ENCODE assay signal across 1 cellular context in the genomic region with DNA sequence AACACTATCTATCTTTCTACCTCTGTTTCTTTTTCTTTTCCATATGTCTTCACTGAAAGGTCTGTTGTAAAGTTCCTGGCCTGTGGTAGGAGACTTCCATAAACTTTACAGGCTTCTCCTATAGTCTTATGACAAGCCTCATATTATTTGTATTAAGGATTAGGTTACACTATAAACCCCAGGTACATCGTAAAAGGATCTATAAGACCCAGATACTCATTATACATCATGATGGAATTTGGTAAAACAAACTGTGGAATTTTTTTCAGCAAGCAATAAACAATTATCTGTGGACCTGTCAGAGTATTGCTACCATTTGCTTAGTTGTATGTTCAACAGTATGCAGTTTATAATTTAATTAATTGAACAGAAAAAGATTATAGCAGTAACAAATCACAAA.
TF ChIP-seq lines count a peak whose summit lies in the region.

No MANE protein-coding gene starts in this region.

TF ChIP-seq in HEK293, 187 proteins besides CTCF, POLR2A, EP300 and RAD21 (continued from another document):
- TF ChIP-seq, protein P1, sequence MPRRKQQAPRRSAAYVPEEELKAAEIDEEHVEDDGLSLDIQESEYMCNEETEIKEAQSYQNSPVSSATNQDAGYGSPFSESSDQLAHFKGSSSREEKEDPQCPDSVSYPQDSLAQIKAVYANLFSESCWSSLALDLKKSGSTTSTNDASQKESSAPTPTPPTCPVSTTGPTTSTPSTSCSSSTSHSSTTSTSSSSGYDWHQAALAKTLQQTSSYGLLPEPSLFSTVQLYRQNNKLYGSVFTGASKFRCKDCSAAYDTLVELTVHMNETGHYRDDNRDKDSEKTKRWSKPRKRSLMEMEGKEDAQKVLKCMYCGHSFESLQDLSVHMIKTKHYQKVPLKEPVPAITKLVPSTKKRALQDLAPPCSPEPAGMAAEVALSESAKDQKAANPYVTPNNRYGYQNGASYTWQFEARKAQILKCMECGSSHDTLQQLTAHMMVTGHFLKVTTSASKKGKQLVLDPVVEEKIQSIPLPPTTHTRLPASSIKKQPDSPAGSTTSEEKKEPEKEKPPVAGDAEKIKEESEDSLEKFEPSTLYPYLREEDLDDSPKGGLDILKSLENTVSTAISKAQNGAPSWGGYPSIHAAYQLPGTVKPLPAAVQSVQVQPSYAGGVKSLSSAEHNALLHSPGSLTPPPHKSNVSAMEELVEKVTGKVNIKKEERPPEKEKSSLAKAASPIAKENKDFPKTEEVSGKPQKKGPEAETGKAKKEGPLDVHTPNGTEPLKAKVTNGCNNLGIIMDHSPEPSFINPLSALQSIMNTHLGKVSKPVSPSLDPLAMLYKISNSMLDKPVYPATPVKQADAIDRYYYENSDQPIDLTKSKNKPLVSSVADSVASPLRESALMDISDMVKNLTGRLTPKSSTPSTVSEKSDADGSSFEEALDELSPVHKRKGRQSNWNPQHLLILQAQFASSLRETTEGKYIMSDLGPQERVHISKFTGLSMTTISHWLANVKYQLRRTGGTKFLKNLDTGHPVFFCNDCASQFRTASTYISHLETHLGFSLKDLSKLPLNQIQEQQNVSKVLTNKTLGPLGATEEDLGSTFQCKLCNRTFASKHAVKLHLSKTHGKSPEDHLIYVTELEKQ (tag by site-specific recombination; IDR thresholded peaks at IDR 0.05; ENCODE audit: borderline replicate concordance): peak; percentile 72; the same call in 1 of the 2 replicates
- TF ChIP-seq, protein P2, sequence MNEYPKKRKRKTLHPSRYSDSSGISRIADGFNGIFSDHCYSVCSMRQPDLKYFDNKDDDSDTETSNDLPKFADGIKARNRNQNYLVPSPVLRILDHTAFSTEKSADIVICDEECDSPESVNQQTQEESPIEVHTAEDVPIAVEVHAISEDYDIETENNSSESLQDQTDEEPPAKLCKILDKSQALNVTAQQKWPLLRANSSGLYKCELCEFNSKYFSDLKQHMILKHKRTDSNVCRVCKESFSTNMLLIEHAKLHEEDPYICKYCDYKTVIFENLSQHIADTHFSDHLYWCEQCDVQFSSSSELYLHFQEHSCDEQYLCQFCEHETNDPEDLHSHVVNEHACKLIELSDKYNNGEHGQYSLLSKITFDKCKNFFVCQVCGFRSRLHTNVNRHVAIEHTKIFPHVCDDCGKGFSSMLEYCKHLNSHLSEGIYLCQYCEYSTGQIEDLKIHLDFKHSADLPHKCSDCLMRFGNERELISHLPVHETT (tag by site-specific recombination; IDR thresholded peaks at IDR 0.05): 0 out of 2 replicates have a peak, but pooled peaks have one; percentile 22
- TF ChIP-seq, protein P3, sequence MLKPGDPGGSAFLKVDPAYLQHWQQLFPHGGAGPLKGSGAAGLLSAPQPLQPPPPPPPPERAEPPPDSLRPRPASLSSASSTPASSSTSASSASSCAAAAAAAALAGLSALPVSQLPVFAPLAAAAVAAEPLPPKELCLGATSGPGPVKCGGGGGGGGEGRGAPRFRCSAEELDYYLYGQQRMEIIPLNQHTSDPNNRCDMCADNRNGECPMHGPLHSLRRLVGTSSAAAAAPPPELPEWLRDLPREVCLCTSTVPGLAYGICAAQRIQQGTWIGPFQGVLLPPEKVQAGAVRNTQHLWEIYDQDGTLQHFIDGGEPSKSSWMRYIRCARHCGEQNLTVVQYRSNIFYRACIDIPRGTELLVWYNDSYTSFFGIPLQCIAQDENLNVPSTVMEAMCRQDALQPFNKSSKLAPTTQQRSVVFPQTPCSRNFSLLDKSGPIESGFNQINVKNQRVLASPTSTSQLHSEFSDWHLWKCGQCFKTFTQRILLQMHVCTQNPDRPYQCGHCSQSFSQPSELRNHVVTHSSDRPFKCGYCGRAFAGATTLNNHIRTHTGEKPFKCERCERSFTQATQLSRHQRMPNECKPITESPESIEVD (tag by site-specific recombination; IDR thresholded peaks at IDR 0.05): peak; percentile 92
- TF ChIP-seq ZNF121 (tag by site-specific recombination; IDR thresholded peaks at IDR 0.05): no peak
- TF ChIP-seq ZNF366 (tag by site-specific recombination; conservative IDR thresholded peaks at IDR 0.05): peak; percentile 32
- TF ChIP-seq, protein P4, sequence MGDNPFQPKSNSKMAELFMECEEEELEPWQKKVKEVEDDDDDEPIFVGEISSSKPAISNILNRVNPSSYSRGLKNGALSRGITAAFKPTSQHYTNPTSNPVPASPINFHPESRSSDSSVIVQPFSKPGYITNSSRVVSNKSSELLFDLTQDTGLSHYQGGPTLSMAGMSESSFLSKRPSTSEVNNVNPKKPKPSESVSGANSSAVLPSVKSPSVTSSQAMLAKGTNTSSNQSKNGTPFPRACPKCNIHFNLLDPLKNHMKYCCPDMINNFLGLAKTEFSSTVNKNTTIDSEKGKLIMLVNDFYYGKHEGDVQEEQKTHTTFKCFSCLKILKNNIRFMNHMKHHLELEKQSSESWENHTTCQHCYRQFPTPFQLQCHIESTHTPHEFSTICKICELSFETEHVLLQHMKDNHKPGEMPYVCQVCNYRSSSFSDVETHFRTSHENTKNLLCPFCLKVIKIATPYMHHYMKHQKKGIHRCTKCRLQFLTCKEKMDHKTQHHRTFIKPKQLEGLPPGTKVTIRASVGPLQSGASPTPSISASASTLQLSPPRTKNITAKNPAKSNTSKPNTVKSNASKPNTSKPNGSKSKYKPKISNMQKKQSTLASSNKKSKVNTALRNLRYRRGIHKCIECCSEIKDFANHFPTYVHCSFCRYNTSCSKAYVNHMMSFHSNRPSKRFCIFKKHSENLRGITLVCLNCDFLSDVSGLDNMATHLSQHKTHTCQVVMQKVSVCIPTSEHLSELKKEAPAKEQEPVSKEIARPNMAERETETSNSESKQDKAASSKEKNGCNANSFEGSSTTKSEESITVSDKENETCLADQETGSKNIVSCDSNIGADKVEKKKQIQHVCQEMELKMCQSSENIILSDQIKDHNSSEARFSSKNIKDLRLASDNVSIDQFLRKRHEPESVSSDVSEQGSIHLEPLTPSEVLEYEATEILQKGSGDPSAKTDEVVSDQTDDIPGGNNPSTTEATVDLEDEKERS (tag by site-specific recombination; IDR thresholded peaks at IDR 0.05): no peak
- TF ChIP-seq, protein P5, sequence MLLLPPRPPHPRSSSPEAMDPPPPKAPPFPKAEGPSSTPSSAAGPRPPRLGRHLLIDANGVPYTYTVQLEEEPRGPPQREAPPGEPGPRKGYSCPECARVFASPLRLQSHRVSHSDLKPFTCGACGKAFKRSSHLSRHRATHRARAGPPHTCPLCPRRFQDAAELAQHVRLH (tag by site-specific recombination; IDR thresholded peaks at IDR 0.05): peak; percentile 57; the same call in 1 of the 2 replicates
- TF ChIP-seq ZNF221 (tag by site-specific recombination; IDR thresholded peaks at IDR 0.05; ENCODE audit: borderline replicate concordance): no peak
- 0 out of 2 replicates have a peak, but pooled peaks have one; percentile 34 for TF ChIP-seq KLF10 (tag by site-specific recombination; IDR thresholded peaks at IDR 0.05)
- TF ChIP-seq, protein P6, sequence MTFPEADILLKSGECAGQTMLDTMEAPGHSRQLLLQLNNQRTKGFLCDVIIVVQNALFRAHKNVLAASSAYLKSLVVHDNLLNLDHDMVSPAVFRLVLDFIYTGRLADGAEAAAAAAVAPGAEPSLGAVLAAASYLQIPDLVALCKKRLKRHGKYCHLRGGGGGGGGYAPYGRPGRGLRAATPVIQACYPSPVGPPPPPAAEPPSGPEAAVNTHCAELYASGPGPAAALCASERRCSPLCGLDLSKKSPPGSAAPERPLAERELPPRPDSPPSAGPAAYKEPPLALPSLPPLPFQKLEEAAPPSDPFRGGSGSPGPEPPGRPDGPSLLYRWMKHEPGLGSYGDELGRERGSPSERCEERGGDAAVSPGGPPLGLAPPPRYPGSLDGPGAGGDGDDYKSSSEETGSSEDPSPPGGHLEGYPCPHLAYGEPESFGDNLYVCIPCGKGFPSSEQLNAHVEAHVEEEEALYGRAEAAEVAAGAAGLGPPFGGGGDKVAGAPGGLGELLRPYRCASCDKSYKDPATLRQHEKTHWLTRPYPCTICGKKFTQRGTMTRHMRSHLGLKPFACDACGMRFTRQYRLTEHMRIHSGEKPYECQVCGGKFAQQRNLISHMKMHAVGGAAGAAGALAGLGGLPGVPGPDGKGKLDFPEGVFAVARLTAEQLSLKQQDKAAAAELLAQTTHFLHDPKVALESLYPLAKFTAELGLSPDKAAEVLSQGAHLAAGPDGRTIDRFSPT (tag by site-specific recombination; IDR thresholded peaks at IDR 0.05): peak; percentile 69
- no peak for TF ChIP-seq ZNF548 (tag by site-specific recombination; IDR thresholded peaks at IDR 0.05)
- TF ChIP-seq ZNF561 (tag by site-specific recombination; IDR thresholded peaks at IDR 0.05; ENCODE audit: borderline replicate concordance): 0 out of 2 replicates have a peak, but pooled peaks have one; percentile 23
- TF ChIP-seq, protein P7, sequence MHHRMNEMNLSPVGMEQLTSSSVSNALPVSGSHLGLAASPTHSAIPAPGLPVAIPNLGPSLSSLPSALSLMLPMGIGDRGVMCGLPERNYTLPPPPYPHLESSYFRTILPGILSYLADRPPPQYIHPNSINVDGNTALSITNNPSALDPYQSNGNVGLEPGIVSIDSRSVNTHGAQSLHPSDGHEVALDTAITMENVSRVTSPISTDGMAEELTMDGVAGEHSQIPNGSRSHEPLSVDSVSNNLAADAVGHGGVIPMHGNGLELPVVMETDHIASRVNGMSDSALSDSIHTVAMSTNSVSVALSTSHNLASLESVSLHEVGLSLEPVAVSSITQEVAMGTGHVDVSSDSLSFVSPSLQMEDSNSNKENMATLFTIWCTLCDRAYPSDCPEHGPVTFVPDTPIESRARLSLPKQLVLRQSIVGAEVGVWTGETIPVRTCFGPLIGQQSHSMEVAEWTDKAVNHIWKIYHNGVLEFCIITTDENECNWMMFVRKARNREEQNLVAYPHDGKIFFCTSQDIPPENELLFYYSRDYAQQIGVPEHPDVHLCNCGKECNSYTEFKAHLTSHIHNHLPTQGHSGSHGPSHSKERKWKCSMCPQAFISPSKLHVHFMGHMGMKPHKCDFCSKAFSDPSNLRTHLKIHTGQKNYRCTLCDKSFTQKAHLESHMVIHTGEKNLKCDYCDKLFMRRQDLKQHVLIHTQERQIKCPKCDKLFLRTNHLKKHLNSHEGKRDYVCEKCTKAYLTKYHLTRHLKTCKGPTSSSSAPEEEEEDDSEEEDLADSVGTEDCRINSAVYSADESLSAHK (tag by site-specific recombination; IDR thresholded peaks at IDR 0.05): peak; percentile 69
- peak; percentile 91 for TF ChIP-seq FEZF1 (tag by site-specific recombination; IDR thresholded peaks at IDR 0.05)
- TF ChIP-seq, protein P8, sequence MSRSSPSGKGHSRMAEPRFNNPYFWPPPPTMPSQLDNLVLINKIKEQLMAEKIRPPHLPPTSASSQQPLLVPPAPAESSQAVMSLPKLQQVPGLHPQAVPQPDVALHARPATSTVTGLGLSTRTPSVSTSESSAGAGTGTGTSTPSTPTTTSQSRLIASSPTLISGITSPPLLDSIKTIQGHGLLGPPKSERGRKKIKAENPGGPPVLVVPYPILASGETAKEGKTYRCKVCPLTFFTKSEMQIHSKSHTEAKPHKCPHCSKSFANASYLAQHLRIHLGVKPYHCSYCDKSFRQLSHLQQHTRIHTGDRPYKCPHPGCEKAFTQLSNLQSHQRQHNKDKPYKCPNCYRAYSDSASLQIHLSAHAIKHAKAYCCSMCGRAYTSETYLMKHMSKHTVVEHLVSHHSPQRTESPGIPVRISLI (tag by site-specific recombination; IDR thresholded peaks at IDR 0.05): peak; percentile 77
- TF ChIP-seq, protein P9, sequence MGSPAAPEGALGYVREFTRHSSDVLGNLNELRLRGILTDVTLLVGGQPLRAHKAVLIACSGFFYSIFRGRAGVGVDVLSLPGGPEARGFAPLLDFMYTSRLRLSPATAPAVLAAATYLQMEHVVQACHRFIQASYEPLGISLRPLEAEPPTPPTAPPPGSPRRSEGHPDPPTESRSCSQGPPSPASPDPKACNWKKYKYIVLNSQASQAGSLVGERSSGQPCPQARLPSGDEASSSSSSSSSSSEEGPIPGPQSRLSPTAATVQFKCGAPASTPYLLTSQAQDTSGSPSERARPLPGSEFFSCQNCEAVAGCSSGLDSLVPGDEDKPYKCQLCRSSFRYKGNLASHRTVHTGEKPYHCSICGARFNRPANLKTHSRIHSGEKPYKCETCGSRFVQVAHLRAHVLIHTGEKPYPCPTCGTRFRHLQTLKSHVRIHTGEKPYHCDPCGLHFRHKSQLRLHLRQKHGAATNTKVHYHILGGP (tag by site-specific recombination; IDR thresholded peaks at IDR 0.05): peak; percentile 68
- TF ChIP-seq ZNF549 (tag by site-specific recombination; IDR thresholded peaks at IDR 0.05): no peak
- TF ChIP-seq, protein P10, sequence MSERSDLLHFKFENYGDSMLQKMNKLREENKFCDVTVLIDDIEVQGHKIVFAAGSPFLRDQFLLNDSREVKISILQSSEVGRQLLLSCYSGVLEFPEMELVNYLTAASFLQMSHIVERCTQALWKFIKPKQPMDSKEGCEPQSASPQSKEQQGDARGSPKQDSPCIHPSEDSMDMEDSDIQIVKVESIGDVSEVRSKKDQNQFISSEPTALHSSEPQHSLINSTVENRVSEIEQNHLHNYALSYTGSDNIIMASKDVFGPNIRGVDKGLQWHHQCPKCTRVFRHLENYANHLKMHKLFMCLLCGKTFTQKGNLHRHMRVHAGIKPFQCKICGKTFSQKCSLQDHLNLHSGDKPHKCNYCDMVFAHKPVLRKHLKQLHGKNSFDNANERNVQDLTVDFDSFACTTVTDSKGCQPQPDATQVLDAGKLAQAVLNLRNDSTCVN (tag by site-specific recombination; optimal IDR thresholded peaks at IDR 0.05): no peak
- TF ChIP-seq, protein P11, sequence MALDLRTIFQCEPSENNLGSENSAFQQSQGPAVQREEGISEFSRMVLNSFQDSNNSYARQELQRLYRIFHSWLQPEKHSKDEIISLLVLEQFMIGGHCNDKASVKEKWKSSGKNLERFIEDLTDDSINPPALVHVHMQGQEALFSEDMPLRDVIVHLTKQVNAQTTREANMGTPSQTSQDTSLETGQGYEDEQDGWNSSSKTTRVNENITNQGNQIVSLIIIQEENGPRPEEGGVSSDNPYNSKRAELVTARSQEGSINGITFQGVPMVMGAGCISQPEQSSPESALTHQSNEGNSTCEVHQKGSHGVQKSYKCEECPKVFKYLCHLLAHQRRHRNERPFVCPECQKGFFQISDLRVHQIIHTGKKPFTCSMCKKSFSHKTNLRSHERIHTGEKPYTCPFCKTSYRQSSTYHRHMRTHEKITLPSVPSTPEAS (tag by site-specific recombination; IDR thresholded peaks at IDR 0.05): 0 out of 2 replicates have a peak, but pooled peaks have one; percentile 9
- peak; percentile 78 for TF ChIP-seq IKZF3 (tag by site-specific recombination; IDR thresholded peaks at IDR 0.05)
- no peak for TF ChIP-seq ZNF324 (tag by site-specific recombination; IDR thresholded peaks at IDR 0.05)
